In genomic region chr4:184267673-184268573, GRCh38 we compare ENCODE assay signal across 8 cellular contexts. TPM values are rescaled to one million over a fixed set of nuclear protein-coding genes. Genes with fewer than 3 reads are reported as not detected.
DNase-seq lines count a peak whose midpoint lies in the region; TF ChIP-seq lines count a peak whose summit lies in the region.

No MANE protein-coding gene starts in this region.

- peak; percentile 80 for DNase-seq in GM03348 (ENCODE audit: low spot score)
- peak; percentile 10 for DNase-seq in GOT3 (lab: John Stamatoyannopoulos, UW)
- DNase-seq in MG63: peak; percentile 60
- DNase-seq in central memory CD4-positive, alpha-beta T cell: peak; percentile 74
- DNase-seq in DMS 273 (lab: John Stamatoyannopoulos, UW; ENCODE audit: unreplicated experiment): no peak

- H3K36me3 ChIP-seq in MG63 (no peaks in the 10 kb centered on the region), mesodermal cell (ENCODE audit: control insufficient read depth, insufficient read depth, low read length) (no peaks in the 10 kb centered on the region)

- H3K27ac ChIP-seq in mesodermal cell (ENCODE audit: low read depth, low read length, severe bottlenecking): peak overlapping the region; percentile 85

- peaks cover 72% of the 10 kb centered on the region for H3K4me1 Mint-ChIP-seq in stimulated activated naive CD8-positive, alpha-beta T cell treated with anti-CD3 and anti-CD28 coated beads, Interleukin-15, Interleukin-2, amounts not matched to agents 100 ng/mL and 50 ng/mL, for 24 hours (ENCODE audit: low read depth)

- WGBS in mesodermal cell (ENCODE audit: insufficient coverage in 2 of 2), 2 experiments: 89 to 91% methylated on average over 19 to 21 of the region's 22 CpGs

- peak overlapping the region; percentile 86 for H3K4me3 Mint-ChIP-seq in stimulated activated naive CD8-positive, alpha-beta T cell treated with anti-CD3 and anti-CD28 coated beads, Interleukin-15, Interleukin-2, amounts not matched to agents 100 ng/mL and 50 ng/mL, for 24 hours

- H3K4me1 ChIP-seq in mesodermal cell (ENCODE audit: control insufficient read depth, insufficient read depth, low read length, poor library complexity, severe bottlenecking): peaks cover 16% of the 10 kb centered on the region

- no peaks in the 10 kb centered on the region for H3K36me3 Mint-ChIP-seq in stimulated activated naive CD8-positive, alpha-beta T cell treated with anti-CD3 and anti-CD28 coated beads, Interleukin-15, Interleukin-2, amounts not matched to agents 100 ng/mL and 50 ng/mL, for 24 hours (ENCODE audit: low read depth)

- H3K4me3 ChIP-seq in MG63 (peak overlapping the region; percentile 61), WI38 (ENCODE audit: low read depth, low read length) (peak overlapping the region; percentile 36), mesodermal cell (ENCODE audit: extremely low read depth, insufficient read depth, low read length, poor library complexity, severe bottlenecking) (no peak overlapping the region)

- no peaks in the 10 kb centered on the region for H3K27me3 Mint-ChIP-seq in stimulated activated naive CD8-positive, alpha-beta T cell treated with anti-CD3 and anti-CD28 coated beads, Interleukin-15, Interleukin-2, amounts not matched to agents 100 ng/mL and 50 ng/mL, for 24 hours

- no peak for TF ChIP-seq CTCF in WI38 (IDR thresholded peaks at IDR 0.05; ENCODE audit: low read depth, low read length)

- H3K9me3 ChIP-seq in MG63 (no peaks in the 10 kb centered on the region), mesodermal cell (ENCODE audit: control insufficient read depth, low read length) (no peaks in the 10 kb centered on the region)

- no peaks in the 10 kb centered on the region for H3K9me3 Mint-ChIP-seq in stimulated activated naive CD8-positive, alpha-beta T cell treated with anti-CD3 and anti-CD28 coated beads, Interleukin-15, Interleukin-2, amounts not matched to agents 100 ng/mL and 50 ng/mL, for 24 hours

- no peaks in the 10 kb centered on the region for H3K27me3 ChIP-seq in MG63

- H3K27ac Mint-ChIP-seq in stimulated activated naive CD8-positive, alpha-beta T cell treated with anti-CD3 and anti-CD28 coated beads, Interleukin-15, Interleukin-2, amounts not matched to agents 100 ng/mL and 50 ng/mL, for 24 hours: peak overlapping the region; percentile 98

RNA-seq across cellular contexts. Expression of gene ENPP6, which starts 50.2 kb away (rescaled TPM):
- 0.16 and 0.27 TPM in 2 replicates for total RNA-seq in MG63 (2014; rRNA removed; shearing (Covaris generic); ENCODE audit: low replicate concordance)
- not detected for polyA plus RNA-seq in mesodermal cell (2013, experiment 1 of 2)
- polyA plus RNA-seq in mesodermal cell (2013, experiment 2 of 2): 0.10 TPM
